21 cellular contexts compared by ENCODE assay signal in genomic region chr12:124345795-124346194, GRCh38. TPM values are rescaled to one million over a fixed set of nuclear protein-coding genes. Genes with fewer than 3 reads are reported as not detected.
DNase-seq lines count a peak whose midpoint lies in the region; ATAC-seq and TF ChIP-seq lines count a peak whose summit lies in the region.
"Had no signal": no experiment of that assay in that cellular context is flagged by ENCODE, and none has a peak within 500 bp of the region (broad histone marks: within the 10 kb centered on the region; RNA-seq: fewer than 3 reads in every experiment).

No MANE protein-coding gene starts in this region.

- CTCF ChIA-PET in IMR-90 (lab: Yijun Ruan, JAX): no interaction called here

- TF ChIP-seq POLR2A in IMR-90 (IDR thresholded peaks at IDR 0.05; ENCODE audit: low read depth, low read length) (no peak), gastrocnemius medialis (IDR thresholded peaks at IDR 0.05) (no peak)

- in situ Hi-C loops in GM23248 (cut with MboI) (no loop called here), IMR-90 (cut with MboI; ENCODE audit: low sequenced_read_pairs) (no loop called here), gastrocnemius medialis (cut with MboI; ENCODE audit: low sequenced_read_pairs in 4 of 4) (loop anchor here in 1 of 4 donors (10.0 kb wide), 1 partner anchor 419 kb away; no protein-coding TSS in a partner anchor)

- no peaks in the 10 kb centered on the region for H4K20me1 ChIP-seq in GM23248 (ENCODE audit: insufficient read depth)
- peaks cover 22% of the 10 kb centered on the region; the same call in 1 of the 2 replicates for H4K20me1 ChIP-seq in IMR-90 (ENCODE audit: insufficient read depth, low read length)

- no peak overlapping the region for H4K5ac ChIP-seq in IMR-90 (ENCODE audit: low read depth, low read length)

- H3K27ac ChIP-seq in GM23248: no peak overlapping the region
- no peak overlapping the region for H3K27ac ChIP-seq in IMR-90 (ENCODE audit: insufficient read depth, low read length)
- H3K27ac ChIP-seq in angular gyrus (ENCODE audit: low read depth, low read length): peak overlapping the region; percentile 34
- peak overlapping the region in 3 of 4 donors; percentile 17 to 82 (median 72) for H3K27ac ChIP-seq in gastrocnemius medialis
- H3K27ac ChIP-seq in left ventricle myocardium inferior (replicated peaks): no peak overlapping the region

- H2BK120ac ChIP-seq in IMR-90 (ENCODE audit: low read depth, low read length): no peak overlapping the region

- ATAC-seq in IMR-90 (ENCODE audit: low read depth): no peak
- no peak for ATAC-seq in gastrocnemius medialis

- intact Hi-C loops in IMR-90 (cut with micrococcal nuclease) (no loop called here), gastrocnemius medialis (cut with DNase I; ENCODE audit: low total_unique reads) (no loop called here), left ventricle myocardium inferior (cut with micrococcal nuclease) (no loop called here)

- TF ChIP-seq RAD21 in IMR-90 (IDR thresholded peaks at IDR 0.05; ENCODE audit: low read length): no peak

- H3K9me1 ChIP-seq in IMR-90 (ENCODE audit: insufficient read depth, low read length): no peaks in the 10 kb centered on the region

- WGBS in GM23248 (ENCODE audit: low coverage in 1 of 2, low lambda C conversion rate in 2 of 2, missing lambda C conversion rate in 2 of 2), 2 experiments: 56 to 61% methylated on average over 10 to 13 of the region's 13 CpGs
- 96% methylated on average over 5 of the region's 13 CpGs; no CpG with 5 or more reads in 1 of the 2 experiments for WGBS in IMR-90 (ENCODE audit: extremely low coverage in 2 of 2, insufficient read length in 1 of 2), 2 experiments

- no peak overlapping the region for H3K18ac ChIP-seq in IMR-90 (ENCODE audit: low read depth, low read length)

- no peak overlapping the region for H3K4me2 ChIP-seq in GM23248 (ENCODE audit: unreplicated experiment)
- no peak overlapping the region for H3K4me2 ChIP-seq in IMR-90 (ENCODE audit: low read depth, low read length)
- H3K4me2 ChIP-seq: SK-N-SH had no signal

- H3K9me3 ChIP-seq in GM23248 (ENCODE audit: low read depth): no peaks in the 10 kb centered on the region
- no peaks in the 10 kb centered on the region for H3K9me3 ChIP-seq in IMR-90 (ENCODE audit: control insufficient read depth, insufficient read depth, low read length)
- H3K9me3 ChIP-seq in gastrocnemius medialis: no peaks in the 10 kb centered on the region
- no peaks in the 10 kb centered on the region for H3K9me3 ChIP-seq in left ventricle myocardium inferior (replicated peaks)
- H3K9me3 ChIP-seq: SK-N-SH had no signal

- H3K79me2 ChIP-seq in GM23248 (ENCODE audit: insufficient read depth): peaks cover 74% of the 10 kb centered on the region

- H3K9me2 ChIP-seq in GM23248 (ENCODE audit: insufficient read depth): no peaks in the 10 kb centered on the region
- H3K9me2 ChIP-seq: SK-N-SH had no signal

- no peak overlapping the region for H3K14ac ChIP-seq in IMR-90 (replicated peaks; ENCODE audit: low read depth, low read length)

- H2AFZ ChIP-seq in GM23248: no peak overlapping the region
- H2AFZ ChIP-seq in IMR-90 (replicated peaks; ENCODE audit: low read length, poor library complexity): no peak overlapping the region

- H2AK5ac ChIP-seq in IMR-90 (ENCODE audit: low read depth, low read length): no peak overlapping the region

- no peak overlapping the region for H4K8ac ChIP-seq in IMR-90 (ENCODE audit: low read depth in 2 of 2, low read length in 2 of 2)

- no peak overlapping the region for H2BK5ac ChIP-seq in IMR-90 (ENCODE audit: low read depth, low read length, poor library complexity, severe bottlenecking)

- no TSS peak for BruUV-seq in IMR-90 (replicated peaks; lab: Mats Ljungman, UMichigan)

- H3K56ac ChIP-seq in IMR-90 (ENCODE audit: extremely low read depth, insufficient read depth, low read length): no peak overlapping the region

- H2BK15ac ChIP-seq in IMR-90 (ENCODE audit: low read depth, low read length): no peak overlapping the region

- dilution Hi-C loops in IMR-90 (cut with HindIII; ENCODE audit: low sequenced_read_pairs, unreplicated experiment): no loop called here

- H3K4me1 ChIP-seq in GM23248 (ENCODE audit: insufficient read depth) (no peaks in the 10 kb centered on the region), IMR-90 (ENCODE audit: control insufficient read depth, insufficient read depth, low read length) (no peaks in the 10 kb centered on the region), gastrocnemius medialis (peaks cover 0 to 4% of the 10 kb centered on the region in 2 donors), left ventricle myocardium inferior (no peaks in the 10 kb centered on the region)

- no peaks in the 10 kb centered on the region for H3K27me3 ChIP-seq in GM23248 (replicated peaks; ENCODE audit: insufficient read depth)
- H3K27me3 ChIP-seq in IMR-90 (ENCODE audit: control insufficient read depth, insufficient read depth, low read length): no peaks in the 10 kb centered on the region
- no peaks in the 10 kb centered on the region for H3K27me3 ChIP-seq in gastrocnemius medialis
- H3K27me3 ChIP-seq in left ventricle myocardium inferior (ENCODE audit: low read depth): no peaks in the 10 kb centered on the region

- peaks cover 8% of the 10 kb centered on the region for H3F3A ChIP-seq in GM23248 (ENCODE audit: insufficient read depth)

- no peak for TF ChIP-seq CTCF in IMR-90 (conservative IDR thresholded peaks at IDR 0.05; ENCODE audit: low read depth, low read length)
- TF ChIP-seq CTCF in gastrocnemius medialis (IDR thresholded peaks at IDR 0.05 in 4 of 5, conservative IDR thresholded peaks at IDR 0.05 in 1 of 5): no peak
- TF ChIP-seq CTCF in left ventricle myocardium inferior (IDR thresholded peaks at IDR 0.05; ENCODE audit: borderline replicate concordance): no peak

- H3K9ac ChIP-seq in GM23248: no peak overlapping the region
- H3K9ac ChIP-seq in IMR-90 (ENCODE audit: low read depth, low read length): no peak overlapping the region
- H3K9ac ChIP-seq: SK-N-SH had no signal

- H2AK9ac ChIP-seq in IMR-90 (replicated peaks; ENCODE audit: low read depth, low read length, poor library complexity): no peak overlapping the region

- peaks cover 45 to 48% of the 10 kb centered on the region in 2 experiments for H3K79me1 ChIP-seq in IMR-90 (ENCODE audit: low read depth in 1 of 2, low read length in 2 of 2)

- no peak overlapping the region for H3K23ac ChIP-seq in IMR-90 (ENCODE audit: low read depth, low read length)

- H4K91ac ChIP-seq in IMR-90 (ENCODE audit: insufficient read depth, low read depth, low read length): no peak overlapping the region

- H3K4me3 ChIP-seq in GM23248 (no peak overlapping the region), IMR-90 (ENCODE audit: insufficient read depth, low read depth, low read length) (no peak overlapping the region), gastrocnemius medialis (no peak overlapping the region), left ventricle myocardium inferior (no peak overlapping the region)

- DNase-seq in GM23248 (peak; percentile 32), IMR-90 (peak; percentile 19), gastrocnemius medialis (no peak), left ventricle myocardium inferior (no peak), AG08396 (ENCODE audit: low spot score) (no peak)
- no peak for DNase-seq in activated CD4-positive, CD25-positive, alpha-beta regulatory T cell treated with anti-CD3 and anti-CD28 coated beads, Interleukin-2, amount 50 U/mL, for 72 hours
- DNase-seq: ACHN; AML-193; CD4-positive, CD25-positive, alpha-beta regulatory T cell; DMS153; GDM1; H9; KG1; MV-4-11; NCI-H1417 treated with DMSO at 0.1 percent for 48 hours; NCI-H187 treated with DMSO at 0.1 percent for 48 hours; NCI-H345; NCI-H524 treated with DMSO at 0.1 percent for 48 hours; Right ventricle myocardium superior; SK-N-SH had no signal

- H3K4ac ChIP-seq in IMR-90 (ENCODE audit: low read depth, low read length): no peak overlapping the region

- no peak overlapping the region for H2BK20ac ChIP-seq in IMR-90 (ENCODE audit: low read depth, low read length)

- H3K36me3 ChIP-seq in GM23248 (ENCODE audit: low read depth) (peaks cover 67% of the 10 kb centered on the region), IMR-90 (ENCODE audit: control insufficient read depth, insufficient read depth, low read length) (peaks cover 86% of the 10 kb centered on the region), gastrocnemius medialis (peaks cover 0 to 95% of the 10 kb centered on the region in 2 donors), left ventricle myocardium inferior (peaks cover 100% of the 10 kb centered on the region)

- POLR2A ChIA-PET in IMR-90 (lab: Charles Lee; ENCODE audit: unreplicated experiment): no interaction called here

TF ChIP-seq in IMR-90, 13 proteins besides CTCF, POLR2A, EP300 and RAD21:
- TF ChIP-seq MAZ (IDR thresholded peaks at IDR 0.05; ENCODE audit: borderline replicate concordance, low read depth, low read length) (no peak), CEBPB (IDR thresholded peaks at IDR 0.05; ENCODE audit: low read depth, low read length) (no peak), RCOR1 (IDR thresholded peaks at IDR 0.05; ENCODE audit: insufficient replicate concordance, low read length) (no peak), ELK1 (IDR thresholded peaks at IDR 0.05; ENCODE audit: borderline replicate concordance, low read depth, low read length) (no peak), BHLHE40 (IDR thresholded peaks at IDR 0.05; ENCODE audit: low read depth, low read length) (no peak), SMC3 (IDR thresholded peaks at IDR 0.05; ENCODE audit: low read depth, low read length) (no peak), NFE2L2 (IDR thresholded peaks at IDR 0.05; ENCODE audit: low read depth, low read length) (no peak)

RNA-seq across cellular contexts. Expression of gene RFLNA, which starts 50.9 kb away (rescaled TPM):
- total RNA-seq in GM23248 (2014; rRNA removed; shearing (Covaris generic)): 4.6 and 4.9 TPM in 2 replicates
- 0.86 and 1.2 TPM in 2 replicates for polyA plus RNA-seq in GM23248 (2016; fragmentation: Nextera tagmentation; extraction: Ambion mirVana)
- not detected in 2 replicates for total RNA-seq in IMR-90 (2012; rRNA removed)
- polyA plus RNA-seq in IMR-90 (2012; rRNA removed): not detected in 2 replicates
- polyA plus RNA-seq in IMR-90 (2012; cell fraction: cytosol; rRNA removed): not detected in 2 replicates
- not detected in 2 replicates for polyA plus RNA-seq in IMR-90 (2012; cell fraction: nucleus; rRNA removed; ENCODE audit: low replicate concordance)
- 1 to 10 TPM in 1 of 4 donors, under 1 TPM in 3; 0.15 to 1.1 (median 0.23) TPM for total RNA-seq in gastrocnemius medialis
- total RNA-seq in left ventricle myocardium inferior: 0.27 TPM
- total RNA-seq: CD4-positive, CD25-positive, alpha-beta regulatory T cell had no signal
- polyA plus RNA-seq: CD4-positive, CD25-positive, alpha-beta regulatory T cell had no signal

Comparison
In these comparisons a context has a peak if more than half of its experiments do, and no peak if none do; other contexts are left out.
1. DNase-seq: peak in GM23248 (single experiment) and IMR-90 (single experiment); none in gastrocnemius medialis (0 of 2), left ventricle myocardium inferior (single experiment), AG08396 (single experiment) and activated CD4-positive, CD25-positive, alpha-beta regulatory T cell treated with anti-CD3 and anti-CD28 coated beads, Interleukin-2, amount 50 U/mL, for 72 hours (single experiment).
2. H3K27ac ChIP-seq: peak in angular gyrus (single experiment) and gastrocnemius medialis (3 of 4); none in GM23248 (single experiment), IMR-90 (single experiment) and left ventricle myocardium inferior (single experiment).